ENCODE assay signal across 29 cellular contexts in the genomic region with DNA sequence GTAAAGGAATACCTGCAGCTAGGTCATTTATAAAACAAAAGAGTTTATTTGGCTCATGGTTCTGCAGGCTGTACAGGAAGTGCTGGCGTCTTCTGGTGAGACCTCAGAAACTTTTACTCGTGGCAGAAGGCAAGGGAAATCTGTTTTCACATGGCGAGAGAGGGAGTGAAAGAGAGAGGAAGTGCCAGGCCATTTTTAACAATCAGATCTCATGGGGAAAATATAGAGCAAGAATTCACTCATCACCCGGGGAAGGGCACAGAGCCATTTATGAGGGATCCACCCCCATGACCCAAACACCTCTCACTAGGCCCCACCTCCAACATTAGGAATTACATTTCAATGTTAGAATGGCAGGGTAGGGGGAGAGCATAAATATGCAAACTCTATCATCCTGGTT.
"Had no signal": no experiment of that assay in that cellular context is flagged by ENCODE, and none has a peak within 500 bp of the region (broad histone marks: within the 10 kb centered on the region; RNA-seq: fewer than 3 reads in every experiment).

No MANE protein-coding gene starts in this region.

- H3K4me3 ChIP-seq: neural progenitor cell, ovary, psoas muscle, right lobe of liver, sigmoid colon, suprapubic skin, testis, tibial artery, transverse colon, upper lobe of right lung, uterus had no signal

- ATAC-seq: naive thymus-derived CD8-positive, alpha-beta T cell; natural killer cell treated with Interleukin-12 subunit alpha and Interleukin-12 subunit beta and Interleukin-15 and Interleukin-18, amount 100 ng/mL, for 72 hours; psoas muscle; right lobe of liver; stimulated activated memory B cell treated with anti-CD40 and anti-IgM and Interleukin-4, amounts not matched to agents 10 μg/mL and 1 μg/mL and 100 μg/mL, for 72 hours; stimulated activated naive CD8-positive, alpha-beta T cell treated with anti-CD3 and anti-CD28 coated beads, Interleukin-15, amount 100 ng/mL, for 72 hours; stimulated activated naive CD8-positive, alpha-beta T cell treated with anti-CD3 and anti-CD28 coated beads, Interleukin-15, Interleukin-2, amounts not matched to agents 100 U/mL and 50 U/mL, for 24 hours; upper lobe of right lung had no signal

- H3K27me3 Mint-ChIP-seq: naive B cell; naive thymus-derived CD8-positive, alpha-beta T cell; natural killer cell treated with Interleukin-12 subunit alpha and Interleukin-12 subunit beta and Interleukin-15 and Interleukin-18, amount 100 ng/mL, for 72 hours; progenitor cell of endocrine pancreas; stimulated activated memory B cell treated with anti-CD40 and anti-IgM and Interleukin-4, amounts not matched to agents 10 μg/mL and 1 μg/mL and 100 μg/mL, for 72 hours; stimulated activated naive CD8-positive, alpha-beta T cell treated with anti-CD3 and anti-CD28 coated beads, Interleukin-15, amount 100 ng/mL, for 72 hours; type B pancreatic cell had no signal

- H3K36me3 Mint-ChIP-seq: neural progenitor cell; stimulated activated memory B cell treated with anti-CD40 and anti-IgM and Interleukin-4, amounts not matched to agents 10 μg/mL and 1 μg/mL and 100 μg/mL, for 72 hours; type B pancreatic cell had no signal

- H3K9me3 ChIP-seq: ovary, psoas muscle, right lobe of liver, sigmoid colon, suprapubic skin, testis, tibial artery, transverse colon, upper lobe of right lung, uterus had no signal

- H3K4me1 Mint-ChIP-seq: naive B cell; naive thymus-derived CD8-positive, alpha-beta T cell; stimulated activated memory B cell treated with anti-CD40 and anti-IgM and Interleukin-4, amounts not matched to agents 10 μg/mL and 1 μg/mL and 100 μg/mL, for 72 hours; stimulated activated naive CD8-positive, alpha-beta T cell treated with anti-CD3 and anti-CD28 coated beads, Interleukin-15, amount 100 ng/mL, for 72 hours had no signal

- DNase-seq: naive B cell; naive thymus-derived CD8-positive, alpha-beta T cell; occipital lobe; ovary; posterior cingulate gyrus; psoas muscle; right lobe of liver; sigmoid colon; small intestine; stimulated activated CD4-positive, alpha-beta T cell treated with anti-CD3 and anti-CD28 coated beads, Interleukin-1b, Interleukin-23, amount 100 ng/mL, for 48 hours; stimulated activated CD4-positive, alpha-beta T cell treated with anti-CD3 and anti-CD28 coated beads, Interleukin-4, amount 100 ng/mL, for 1 hour; stimulated activated CD4-positive, alpha-beta T cell treated with anti-CD3 and anti-CD28 coated beads, Interleukin-4, amount 100 ng/mL, for 4 hours; stimulated activated CD8-positive, alpha-beta memory T cell treated with anti-CD3 and anti-CD28 coated beads, Interleukin-4, amount 100 ng/mL, for 48 hours; stimulated activated naive CD4-positive, alpha-beta T cell; stimulated activated naive CD8-positive, alpha-beta T cell treated with anti-CD3 and anti-CD28 coated beads, Interleukin-15, amount 100 ng/mL, for 72 hours; stimulated activated naive CD8-positive, alpha-beta T cell treated with anti-CD3 and anti-CD28 coated beads, Interleukin-15, Interleukin-2, amounts not matched to agents 100 U/mL and 50 U/mL, for 24 hours; substantia nigra; testis; tibial artery; transverse colon; upper lobe of right lung; uterus had no signal

- H3K9me3 Mint-ChIP-seq: neural progenitor cell had no signal

- H2AFZ ChIP-seq: neural progenitor cell, parathyroid adenoma had no signal

- H3K4me3 Mint-ChIP-seq: naive B cell; naive thymus-derived CD8-positive, alpha-beta T cell; natural killer cell treated with Interleukin-12 subunit alpha and Interleukin-12 subunit beta and Interleukin-15 and Interleukin-18, amount 100 ng/mL, for 72 hours; neural progenitor cell; stimulated activated memory B cell treated with anti-CD40 and anti-IgM and Interleukin-4, amounts not matched to agents 10 μg/mL and 1 μg/mL and 100 μg/mL, for 72 hours; stimulated activated naive CD8-positive, alpha-beta T cell treated with anti-CD3 and anti-CD28 coated beads, Interleukin-15, amount 100 ng/mL, for 72 hours; type B pancreatic cell had no signal

- H3K36me3 ChIP-seq: neural progenitor cell, ovary, right lobe of liver, sigmoid colon, suprapubic skin, tibial artery, transverse colon, upper lobe of right lung, uterus had no signal

- H3K4me1 ChIP-seq: neural progenitor cell, parathyroid adenoma, psoas muscle, right lobe of liver, sigmoid colon, suprapubic skin, testis, tibial artery, transverse colon, upper lobe of right lung, uterus had no signal

- H3K27me3 ChIP-seq: neural progenitor cell, ovary, right lobe of liver, sigmoid colon, suprapubic skin, testis, tibial artery, transverse colon, upper lobe of right lung, uterus had no signal

- H3K27ac ChIP-seq: neural progenitor cell, ovary, parathyroid adenoma, psoas muscle, right lobe of liver, sigmoid colon, suprapubic skin, testis, tibial artery, transverse colon, upper lobe of right lung, uterus had no signal

- H3K79me2 ChIP-seq: parathyroid adenoma had no signal

- H3K4me2 ChIP-seq: neural progenitor cell had no signal

- H3K9ac ChIP-seq: neural progenitor cell, parathyroid adenoma had no signal

- H3K27ac Mint-ChIP-seq: naive B cell; naive thymus-derived CD8-positive, alpha-beta T cell; natural killer cell treated with Interleukin-12 subunit alpha and Interleukin-12 subunit beta and Interleukin-15 and Interleukin-18, amount 100 ng/mL, for 72 hours; neural progenitor cell; progenitor cell of endocrine pancreas; stimulated activated memory B cell treated with anti-CD40 and anti-IgM and Interleukin-4, amounts not matched to agents 10 μg/mL and 1 μg/mL and 100 μg/mL, for 72 hours; stimulated activated naive CD8-positive, alpha-beta T cell treated with anti-CD3 and anti-CD28 coated beads, Interleukin-15, amount 100 ng/mL, for 72 hours; type B pancreatic cell had no signal
